ENCODE assay signal across 10 cellular contexts in genomic region chr5:160468576-160468975, GRCh38. TPM values are rescaled to one million over a fixed set of nuclear protein-coding genes. Genes with fewer than 3 reads are reported as not detected.
DNase-seq lines count a peak whose midpoint lies in the region; ATAC-seq lines count a peak whose summit lies in the region.
"Had no signal": no experiment of that assay in that cellular context is flagged by ENCODE, and none has a peak within 500 bp of the region (broad histone marks: within the 10 kb centered on the region; RNA-seq: fewer than 3 reads in every experiment).

No MANE protein-coding gene starts in this region.

- peaks cover 79% of the 10 kb centered on the region for H3K4me1 ChIP-seq in BLaER1
- H3K4me1 ChIP-seq in iPS-15b (ENCODE audit: control insufficient read depth, insufficient read depth, low read length), result peaks cover 8% of the 10 kb centered on the region

- H3K4me3 Mint-ChIP-seq in activated CD4-positive, alpha-beta memory T cell treated with anti-CD3 and anti-CD28 coated beads for 36 hours, result peak overlapping the region; percentile 98
- H3K4me3 Mint-ChIP-seq: neural crest cell had no signal

- no peaks in the 10 kb centered on the region for H3K27me3 Mint-ChIP-seq in activated CD4-positive, alpha-beta memory T cell treated with anti-CD3 and anti-CD28 coated beads for 36 hours

- H3K4me1 Mint-ChIP-seq in activated CD4-positive, alpha-beta memory T cell treated with anti-CD3 and anti-CD28 coated beads for 36 hours (ENCODE audit: low read depth), result peaks cover 70% of the 10 kb centered on the region

- H3K9me3 ChIP-seq in BLaER1, result no peaks in the 10 kb centered on the region
- no peaks in the 10 kb centered on the region for H3K9me3 ChIP-seq in iPS-15b (ENCODE audit: control insufficient read depth, insufficient read depth, low read length)

- no peak for DNase-seq in activated CD4-positive, alpha-beta memory T cell treated with anti-CD3 and anti-CD28 coated beads for 36 hours
- DNase-seq in DMS 273 (lab: John Stamatoyannopoulos, UW; ENCODE audit: unreplicated experiment) (no peak), islet precursor cell (no peak)
- DNase-seq: NCI-H2081 treated with DMSO at 0.1 percent for 48 hours had no signal

- peaks cover 5% of the 10 kb centered on the region; the same call in 1 of the 2 replicates for H4K20me1 ChIP-seq in BLaER1

- CTCF ChIA-PET in activated CD4-positive, alpha-beta memory T cell treated with anti-CD3 and anti-CD28 coated beads for 36 hours (lab: Charles Lee), result interaction anchor here (1.0 to 6.3 kb wide), 7 partner anchors 9 to 46 kb away, joined by 4 to 115 read pairs (median 6); partner anchors contain the start of gene PTTG1

- H3K27ac ChIP-seq in BLaER1, result peak overlapping the region; percentile 86

- no peaks in the 10 kb centered on the region for H3K9me3 Mint-ChIP-seq in activated CD4-positive, alpha-beta memory T cell treated with anti-CD3 and anti-CD28 coated beads for 36 hours
- H3K9me3 Mint-ChIP-seq: neural crest cell had no signal

- H3K27ac Mint-ChIP-seq in activated CD4-positive, alpha-beta memory T cell treated with anti-CD3 and anti-CD28 coated beads for 36 hours, result peak overlapping the region; percentile 98

- H3K9ac ChIP-seq in BLaER1 (peak overlapping the region; percentile 90), iPS-15b (ENCODE audit: low read depth, low read length) (no peak overlapping the region)

- no peak for ATAC-seq in GM18520 (IDR thresholded peaks at IDR 0.05; ENCODE audit: unreplicated experiment)
- no peak for ATAC-seq in GM18909 (IDR thresholded peaks at IDR 0.05; ENCODE audit: poor library complexity, unreplicated experiment)

- H3K4me3 ChIP-seq in BLaER1 (peak overlapping the region; percentile 76), GM08714 (ENCODE audit: low read length) (peak overlapping the region; percentile 96), iPS-15b (ENCODE audit: low read depth, low read length) (peak overlapping the region; percentile 32)

- no peaks in the 10 kb centered on the region for H3K27me3 ChIP-seq in BLaER1
- H3K27me3 ChIP-seq in iPS-15b (ENCODE audit: control insufficient read depth, insufficient read depth, low read length), result no peaks in the 10 kb centered on the region

- H3K36me3 ChIP-seq in BLaER1 (peaks cover 9% of the 10 kb centered on the region; the same call in 1 of the 2 replicates), iPS-15b (ENCODE audit: control insufficient read depth, insufficient read depth, low read length) (peaks cover 2% of the 10 kb centered on the region)

- peak overlapping the region; percentile 91 for H3K4me2 ChIP-seq in BLaER1

- intact Hi-C loops in activated CD4-positive, alpha-beta memory T cell treated with anti-CD3 and anti-CD28 coated beads for 36 hours (cut with micrococcal nuclease), result loop anchor here (1.0 to 2.0 kb wide), 5 partner anchors 9 to 1262 kb away; partner anchors contain the start of gene PTTG1

- peaks cover 40% of the 10 kb centered on the region for H3K36me3 Mint-ChIP-seq in activated CD4-positive, alpha-beta memory T cell treated with anti-CD3 and anti-CD28 coated beads for 36 hours

- POLR2A ChIA-PET in activated CD4-positive, alpha-beta memory T cell treated with anti-CD3 and anti-CD28 coated beads for 36 hours (lab: Charles Lee), result interaction anchor here (1.0 to 3.5 kb wide), 11 partner anchors 10 to 71 kb away, joined by 3 to 37 read pairs (median 10); partner anchors contain the start of genes PTTG1 and SLU7

RNA-seq across cellular contexts. Expression of gene PTTG1, which starts 46.9 kb away (rescaled TPM):
- 100 to 1,000 TPM; 228 to 236 TPM for total RNA-seq in activated CD4-positive, alpha-beta memory T cell treated with anti-CD3 and anti-CD28 coated beads for 36 hours

RNA-seq across cellular contexts. Expression of gene SLU7, which starts 49.7 kb away (rescaled TPM):
- 10 to 100 TPM; 45.9 to 46.4 TPM for total RNA-seq in activated CD4-positive, alpha-beta memory T cell treated with anti-CD3 and anti-CD28 coated beads for 36 hours

Comparison
In these comparisons a context has a peak if more than half of its experiments do, and no peak if none do; other contexts are left out.
1. H3K4me3 ChIP-seq: peak in every context shown above with its lines; median percentile 96 in GM08714; 76 in BLaER1; 32 in iPS-15b.